Comparison of ENCODE assay signal across 14 cellular contexts in the genomic region with DNA sequence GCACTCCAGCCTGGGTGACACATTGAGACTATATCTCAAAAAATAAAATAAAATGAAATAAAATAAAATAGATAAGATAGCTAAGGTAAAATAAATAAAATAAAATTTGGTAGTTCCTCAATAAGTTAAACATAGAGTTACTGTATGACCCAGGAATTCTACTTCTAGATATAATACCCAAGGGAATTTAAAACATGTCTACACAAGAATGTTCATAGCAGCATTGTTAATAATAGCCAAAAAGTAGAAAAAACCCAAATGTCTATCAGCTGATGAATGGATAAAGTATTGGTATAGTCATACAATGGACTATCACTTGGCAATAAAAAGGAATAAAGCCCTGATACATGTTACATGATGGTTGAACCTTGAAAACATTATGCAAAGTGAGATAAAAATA.
"Had no signal": no experiment of that assay in that cellular context is flagged by ENCODE, and none has a peak within 500 bp of the region (broad histone marks: within the 10 kb centered on the region; RNA-seq: fewer than 3 reads in every experiment).

No MANE protein-coding gene starts in this region.

- H3K4me2 ChIP-seq: smooth muscle cell had no signal

- H3K9me3 Mint-ChIP-seq: immature natural killer cell; stimulated activated effector memory CD8-positive, alpha-beta T cell treated with anti-CD3 and anti-CD28 coated beads, Interleukin-12 subunit alpha, Interleukin-12 subunit beta, amount 100 ng/mL, for 72 hours had no signal

- ATAC-seq: left colon; mucosa of descending colon; naive thymus-derived CD8-positive, alpha-beta T cell; stimulated activated effector memory CD8-positive, alpha-beta T cell treated with anti-CD3 and anti-CD28 coated beads, Interleukin-12 subunit alpha, Interleukin-12 subunit beta, amount 100 ng/mL, for 72 hours had no signal

- DNase-seq: activated CD4-positive, alpha-beta T cell treated with anti-CD3 and anti-CD28 coated beads for 1 hour; activated CD4-positive, alpha-beta T cell treated with anti-CD3 and anti-CD28 coated beads, Interleukin-2, amount 50 U/mL, for 48 hours; activated T-cell treated with anti-CD3 and anti-CD28 coated beads, Interleukin-2, amount 50 U/mL, for 48 hours; dermis blood vessel endothelial cell; immature natural killer cell; left colon; mucosa of descending colon; naive thymus-derived CD8-positive, alpha-beta T cell; posterior cingulate gyrus; T-helper 2 cell; trophoblast cell had no signal

- H3K4me3 ChIP-seq: mucosa of descending colon, right atrium auricular region, smooth muscle cell had no signal

- H3K4me3 Mint-ChIP-seq: immature natural killer cell; naive thymus-derived CD8-positive, alpha-beta T cell; stimulated activated effector memory CD8-positive, alpha-beta T cell treated with anti-CD3 and anti-CD28 coated beads, Interleukin-12 subunit alpha, Interleukin-12 subunit beta, amount 100 ng/mL, for 72 hours had no signal

- H3K27me3 ChIP-seq: right atrium auricular region had no signal

- H3K27ac Mint-ChIP-seq: stimulated activated effector memory CD8-positive, alpha-beta T cell treated with anti-CD3 and anti-CD28 coated beads, Interleukin-12 subunit alpha, Interleukin-12 subunit beta, amount 100 ng/mL, for 72 hours had no signal

- H3K27me3 Mint-ChIP-seq: naive thymus-derived CD8-positive, alpha-beta T cell had no signal

- H3K27ac ChIP-seq: right atrium auricular region had no signal

- H3K9me3 ChIP-seq: mucosa of descending colon, right atrium auricular region had no signal
